ENCODE assay signal across 8 cellular contexts in the genomic region with DNA sequence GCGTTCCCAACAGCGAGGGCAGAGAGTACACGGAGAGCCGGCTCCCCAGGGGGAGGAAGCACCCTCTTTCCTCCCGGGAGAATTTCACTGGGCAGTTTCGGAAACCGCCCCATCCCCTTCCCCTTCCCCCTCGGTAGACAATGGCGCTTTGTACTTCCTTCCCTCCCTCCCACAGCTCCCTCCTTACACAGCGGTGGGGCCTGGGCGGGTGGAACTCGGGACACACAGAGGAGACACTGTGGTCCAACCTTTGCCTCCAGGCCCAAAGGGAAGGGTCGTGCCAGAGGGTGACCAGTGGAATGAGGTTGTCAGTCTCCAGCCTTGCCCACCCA. TPM values are rescaled to one million over a fixed set of nuclear protein-coding genes. Genes with fewer than 3 reads are reported as not detected.
DNase-seq lines count a peak whose midpoint lies in the region; ATAC-seq and TF ChIP-seq lines count a peak whose summit lies in the region.

No MANE protein-coding gene starts in this region.

- CTCF ChIA-PET in CD4-positive, alpha-beta T cell (lab: Charles Lee): interaction anchor here (0.6 to 1.6 kb wide), 21 partner anchors 11 to 325 kb away, joined by 3 to 21 read pairs (median 5); a partner anchor contains a TSS
- CTCF ChIA-PET in PC-9 (lab: Charles Lee): no interaction called here

- POLR2A ChIA-PET in CD4-positive, alpha-beta T cell (lab: Charles Lee): interaction anchor here (0.6 to 3.8 kb wide), 14 partner anchors 10 to 478 kb away, joined by 3 to 23 read pairs (median 4); a partner anchor contains a TSS
- POLR2A ChIA-PET in PC-9 (lab: Charles Lee; ENCODE audit: unreplicated experiment): no interaction called here

- H3K79me2 ChIP-seq in PC-9 (ENCODE audit: low read depth): no peaks in the 10 kb centered on the region

- no peaks in the 10 kb centered on the region for H3K9me3 ChIP-seq in CD4-positive, alpha-beta T cell (ENCODE audit: control insufficient read depth, low read length)
- no peaks in the 10 kb centered on the region for H3K9me3 ChIP-seq in PC-9 (ENCODE audit: insufficient read depth, low read depth)
- H3K9me3 ChIP-seq in esophagus (ENCODE audit: control insufficient read depth in 2 of 2, insufficient read depth in 1 of 2, low read depth in 1 of 2, low read length in 1 of 2): no peaks in the 10 kb centered on the region

- H3K27ac Mint-ChIP-seq in CD4-positive, alpha-beta T cell: no peak overlapping the region
- H3K27ac Mint-ChIP-seq in natural killer cell treated with Interleukin-12 subunit alpha and Interleukin-12 subunit beta and Interleukin-15 and Interleukin-18, amount 100 ng/mL, for 72 hours: peak overlapping the region; percentile 43 to 65

- H3K4me3 ChIP-seq in PC-9 (peak overlapping the region; percentile 67; the same call in 1 of the 2 replicates), esophagus (ENCODE audit: low read depth in 1 of 2, low read length in 2 of 2) (peak overlapping the region; percentile 57 to 69)

- H3K27me3 ChIP-seq in CD4-positive, alpha-beta T cell (ENCODE audit: control insufficient read depth, insufficient read depth, low read length): no peaks in the 10 kb centered on the region
- H3K27me3 ChIP-seq in PC-9 (ENCODE audit: insufficient read depth, low read depth): no peaks in the 10 kb centered on the region
- no peaks in the 10 kb centered on the region for H3K27me3 ChIP-seq in esophagus (ENCODE audit: control insufficient read depth in 1 of 2, insufficient read depth in 2 of 2, low read length in 2 of 2)

- H2AFZ ChIP-seq in PC-9: no peak overlapping the region; the same call in 1 of the 2 replicates

- H3K4me3 Mint-ChIP-seq in CD4-positive, alpha-beta T cell: peak overlapping the region; percentile 65
- peak overlapping the region; percentile 75 for H3K4me3 Mint-ChIP-seq in natural killer cell treated with Interleukin-12 subunit alpha and Interleukin-12 subunit beta and Interleukin-15 and Interleukin-18, amount 100 ng/mL, for 72 hours

- H3K4me1 ChIP-seq in PC-9 (replicated peaks; ENCODE audit: insufficient read depth) (peaks cover 20% of the 10 kb centered on the region), esophagus (ENCODE audit: control insufficient read depth in 2 of 2, insufficient read depth in 2 of 2, low read length in 1 of 2) (peaks cover 11 to 30% of the 10 kb centered on the region in 2 donors)

- TF ChIP-seq CTCF in CD4-positive, alpha-beta T cell (IDR thresholded peaks at IDR 0.05): peak; percentile 66
- peak; percentile 33; the same call in 1 of the 2 replicates for TF ChIP-seq CTCF in PC-9 (conservative IDR thresholded peaks at IDR 0.05)

- H3K27me3 Mint-ChIP-seq in CD4-positive, alpha-beta T cell: no peaks in the 10 kb centered on the region
- H3K27me3 Mint-ChIP-seq in natural killer cell treated with Interleukin-12 subunit alpha and Interleukin-12 subunit beta and Interleukin-15 and Interleukin-18, amount 100 ng/mL, for 72 hours: no peaks in the 10 kb centered on the region

- peaks cover 13% of the 10 kb centered on the region; the same call in 1 of the 2 replicates for H3F3A ChIP-seq in PC-9 (ENCODE audit: insufficient read depth, low read depth)

- ATAC-seq in CD4-positive, alpha-beta T cell (ENCODE audit: poor library complexity): no peak
- ATAC-seq in natural killer cell treated with Interleukin-12 subunit alpha and Interleukin-12 subunit beta and Interleukin-15 and Interleukin-18, amount 100 ng/mL, for 72 hours: no peak
- ATAC-seq in HG02610 (IDR thresholded peaks at IDR 0.05; ENCODE audit: unreplicated experiment) (no peak), GM21447 (IDR thresholded peaks at IDR 0.05; ENCODE audit: unreplicated experiment) (no peak)

- no peaks in the 10 kb centered on the region for H3K9me2 ChIP-seq in PC-9 (ENCODE audit: insufficient read depth)

- WGBS in esophagus, 2 donors: 19 to 20% methylated on average over 12 to 13 of the region's 13 CpGs

- H3K4me2 ChIP-seq in PC-9: peak overlapping the region; percentile 78

- H3K36me3 ChIP-seq in PC-9 (ENCODE audit: low read depth) (no peaks in the 10 kb centered on the region), esophagus (ENCODE audit: control insufficient read depth in 2 of 2, insufficient read depth in 2 of 2, low read length in 1 of 2) (peaks cover 0 to 19% of the 10 kb centered on the region in 2 donors)

- DNase-seq in CD4-positive, alpha-beta T cell: no peak
- DNase-seq in PC-9 (no peak), HuH-7 (ENCODE audit: low spot score) (no peak)
- no peak for DNase-seq in natural killer cell treated with Interleukin-12 subunit alpha and Interleukin-12 subunit beta and Interleukin-15 and Interleukin-18, amount 100 ng/mL, for 72 hours (ENCODE audit: low spot score)
- no peak for DNase-seq in stimulated activated CD8-positive, alpha-beta memory T cell treated with anti-CD3 and anti-CD28 coated beads, Interleukin-4, amount 100 ng/mL, for 48 hours

- no TSS peak for BruUV-seq in PC-9 (replicated peaks; lab: Mats Ljungman, UMichigan)

- intact Hi-C loops in CD4-positive, alpha-beta T cell (cut with DNase I, micrococcal nuclease): loop anchor here (1.0 to 10.0 kb wide), 8 partner anchors 62 to 495 kb away; a partner anchor contains a TSS
- intact Hi-C loops in PC-9 (cut with micrococcal nuclease; ENCODE audit: unreplicated experiment): loop anchor here (5.0 kb wide), 1 partner anchor 323 kb away; no protein-coding TSS in a partner anchor

- H4K20me1 ChIP-seq in PC-9 (ENCODE audit: insufficient read depth): no peaks in the 10 kb centered on the region; the same call in 1 of the 2 replicates

- peaks cover 33% of the 10 kb centered on the region for H3K4me1 Mint-ChIP-seq in CD4-positive, alpha-beta T cell (ENCODE audit: low read depth)
- peaks cover 31 to 33% of the 10 kb centered on the region in 2 donors for H3K4me1 Mint-ChIP-seq in natural killer cell treated with Interleukin-12 subunit alpha and Interleukin-12 subunit beta and Interleukin-15 and Interleukin-18, amount 100 ng/mL, for 72 hours (ENCODE audit: low read depth in 2 of 2)

- H3K9me3 Mint-ChIP-seq in CD4-positive, alpha-beta T cell: no peaks in the 10 kb centered on the region
- no peaks in the 10 kb centered on the region for H3K9me3 Mint-ChIP-seq in natural killer cell treated with Interleukin-12 subunit alpha and Interleukin-12 subunit beta and Interleukin-15 and Interleukin-18, amount 100 ng/mL, for 72 hours

- no peak overlapping the region for H3K27ac ChIP-seq in CD4-positive, alpha-beta T cell (ENCODE audit: low read depth, low read length)
- no peak overlapping the region for H3K27ac ChIP-seq in PC-9
- H3K27ac ChIP-seq in esophagus (ENCODE audit: low read depth in 2 of 2, low read length in 1 of 2): peak overlapping the region; percentile 94 to 96

- no peaks in the 10 kb centered on the region for H3K36me3 Mint-ChIP-seq in CD4-positive, alpha-beta T cell (ENCODE audit: low read depth)
- no peaks in the 10 kb centered on the region for H3K36me3 Mint-ChIP-seq in natural killer cell treated with Interleukin-12 subunit alpha and Interleukin-12 subunit beta and Interleukin-15 and Interleukin-18, amount 100 ng/mL, for 72 hours

RNA-seq across cellular contexts. Expression of a gene that starts 4.3 kb away (rescaled TPM):
- total RNA-seq in CD4-positive, alpha-beta T cell: 1 to 10 TPM; 2.9 TPM
- 68.8 and 76.3 TPM in 2 replicates for total RNA-seq in PC-9 (2021)
- polyA plus RNA-seq in esophagus: 100 to 1,000 TPM; 100 to 103 TPM
- 10 to 100 TPM; 17.2 to 19.9 TPM for total RNA-seq in natural killer cell treated with Interleukin-12 subunit alpha and Interleukin-12 subunit beta and Interleukin-15 and Interleukin-18, amount 100 ng/mL, for 72 hours

RNA-seq across cellular contexts. Expression of a gene that starts 21.9 kb away (rescaled TPM):
- total RNA-seq in CD4-positive, alpha-beta T cell: 10 to 100 TPM; 78.0 to 82.4 TPM
- total RNA-seq in PC-9 (2021): 20.7 and 23.3 TPM in 2 replicates
- polyA plus RNA-seq in esophagus: 100 to 1,000 TPM in 1 of 2 donors, 10 to 100 TPM in 1; 41.1 to 127 TPM
- 1 to 10 TPM; 4.4 to 6.0 TPM for total RNA-seq in natural killer cell treated with Interleukin-12 subunit alpha and Interleukin-12 subunit beta and Interleukin-15 and Interleukin-18, amount 100 ng/mL, for 72 hours

RNA-seq across cellular contexts. Expression of a gene that starts 37.3 kb away (rescaled TPM):
- under 1 TPM; 0.59 to 0.69 TPM for total RNA-seq in CD4-positive, alpha-beta T cell
- total RNA-seq in PC-9 (2021): 1.7 and 3.1 TPM in 2 replicates
- polyA plus RNA-seq in esophagus: 1 to 10 TPM; 1.6 to 3.3 TPM
- under 1 TPM in 1 of 2 donors, not detected in 1; 0.19 TPM for total RNA-seq in natural killer cell treated with Interleukin-12 subunit alpha and Interleukin-12 subunit beta and Interleukin-15 and Interleukin-18, amount 100 ng/mL, for 72 hours

RNA-seq across cellular contexts. Expression of a gene that starts 54.8 kb away (rescaled TPM):
- total RNA-seq in CD4-positive, alpha-beta T cell: not detected
- not detected in 2 replicates for total RNA-seq in PC-9 (2021)
- 10 to 100 TPM in 1 of 2 donors, 1 to 10 TPM in 1; 5.3 to 13.1 TPM for polyA plus RNA-seq in esophagus
- not detected for total RNA-seq in natural killer cell treated with Interleukin-12 subunit alpha and Interleukin-12 subunit beta and Interleukin-15 and Interleukin-18, amount 100 ng/mL, for 72 hours

Comparison
In these comparisons a context has a peak if more than half of its experiments do, and no peak if none do; other contexts are left out.
1. H3K27ac ChIP-seq: peak in esophagus (2 of 2); none in CD4-positive, alpha-beta T cell (single experiment) and PC-9 (single experiment).
2. RNA of a gene that starts 4.3 kb away (total RNA-seq): 68.8 to 76.3 TPM in PC-9 and 17.2 to 19.9 TPM in natural killer cell treated with Interleukin-12 subunit alpha and Interleukin-12 subunit beta and Interleukin-15 and Interleukin-18, amount 100 ng/mL, for 72 hours; 2.9 TPM in CD4-positive, alpha-beta T cell; every median in the first group is over 4 times any median in the second.